Comparison of ENCODE assay signal across 1 cellular context in the genomic region with DNA sequence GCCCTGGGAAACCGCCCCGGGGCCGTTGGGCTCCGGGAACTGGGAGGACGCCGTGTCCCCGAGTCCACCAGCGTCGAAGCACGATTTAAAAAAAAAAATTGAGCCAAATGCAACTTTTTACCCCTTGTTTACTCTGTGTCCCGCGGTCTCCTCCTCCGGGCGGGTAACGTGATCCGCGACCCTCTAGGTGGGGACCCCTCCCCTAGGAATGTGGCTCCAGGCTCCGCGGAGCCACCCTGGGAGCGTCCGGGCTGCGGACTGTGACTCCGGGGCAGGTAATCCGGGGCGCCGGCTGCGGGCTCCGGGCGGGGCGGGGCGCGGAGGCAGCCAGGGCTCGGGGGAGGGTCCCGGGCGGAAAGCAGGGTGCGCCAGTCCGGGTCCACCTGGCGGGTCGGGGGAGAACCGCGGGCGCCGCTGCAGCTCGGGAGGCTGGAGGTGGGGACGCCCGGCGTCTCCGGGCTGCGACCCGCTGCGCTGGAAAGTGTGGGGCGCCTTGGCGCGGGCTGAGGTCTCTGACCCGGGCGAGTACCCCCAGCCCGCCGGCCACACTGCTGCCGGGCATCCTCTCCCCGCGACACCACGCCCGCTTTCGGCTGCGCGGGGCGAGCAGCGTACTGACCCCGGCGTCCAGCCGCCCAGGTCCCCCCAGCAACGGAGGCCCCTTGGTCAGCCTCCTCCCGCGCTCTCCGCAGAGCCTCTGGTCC.
A peak's percentile ranks its signal among the peaks of the same experiment; 100 is the strongest.
TF ChIP-seq lines count a peak whose summit lies in the region.

No MANE protein-coding gene starts in this region.

TF ChIP-seq in HepG2, 621 proteins besides CTCF, POLR2A, EP300 and RAD21 (continued from another document and continues in another):
- TF ChIP-seq ZNF512B (CRISPR knock-in tag; IDR thresholded peaks at IDR 0.05; ENCODE audit: borderline replicate concordance) (no peak), MTERF4 (CRISPR knock-in tag; IDR thresholded peaks at IDR 0.05) (no peak), KMT2A (CRISPR knock-in tag; IDR thresholded peaks at IDR 0.05) (0 out of 2 replicates have a peak, but pooled peaks have one; percentile 31), GMEB1 (CRISPR knock-in tag; IDR thresholded peaks at IDR 0.05; ENCODE audit: borderline replicate concordance) (no peak), NCOA5 (CRISPR knock-in tag; IDR thresholded peaks at IDR 0.05) (no peak), NFYC (CRISPR knock-in tag; IDR thresholded peaks at IDR 0.05) (no peak), ZNF251 (CRISPR knock-in tag; IDR thresholded peaks at IDR 0.05) (no peak), ZNF121 (CRISPR knock-in tag; IDR thresholded peaks at IDR 0.05) (no peak), DPF2 (CRISPR knock-in tag; IDR thresholded peaks at IDR 0.05; ENCODE audit: borderline replicate concordance, low read depth) (no peak), ETV5 (CRISPR knock-in tag; IDR thresholded peaks at IDR 0.05; ENCODE audit: borderline replicate concordance) (peak; percentile 27; the same call in 1 of the 2 replicates), ZNF460 (CRISPR knock-in tag; IDR thresholded peaks at IDR 0.05; ENCODE audit: borderline replicate concordance) (0 out of 2 replicates have a peak, but pooled peaks have one; percentile 26), ZNF652 (CRISPR knock-in tag; IDR thresholded peaks at IDR 0.05; ENCODE audit: borderline replicate concordance, low read depth) (no peak), HNRNPUL1 (IDR thresholded peaks at IDR 0.05; ENCODE audit: low read depth, low read length) (no peak), AKNA (CRISPR knock-in tag; IDR thresholded peaks at IDR 0.05; ENCODE audit: borderline replicate concordance) (no peak; the same call in 1 of the 2 replicates), HOXD1 (CRISPR knock-in tag; IDR thresholded peaks at IDR 0.05) (no peak; the same call in 1 of the 2 replicates), ZNF567 (CRISPR knock-in tag; IDR thresholded peaks at IDR 0.05; ENCODE audit: borderline replicate concordance) (no peak), ZNF430 (CRISPR knock-in tag; IDR thresholded peaks at IDR 0.05) (no peak), RBAK (CRISPR knock-in tag; IDR thresholded peaks at IDR 0.05) (no peak), ZZZ3 (CRISPR knock-in tag; IDR thresholded peaks at IDR 0.05; ENCODE audit: borderline replicate concordance) (no peak), ZFP36L2 (CRISPR knock-in tag; IDR thresholded peaks at IDR 0.05) (no peak), EEA1 (CRISPR knock-in tag; IDR thresholded peaks at IDR 0.05; ENCODE audit: borderline replicate concordance) (no peak), ZNF101 (CRISPR knock-in tag; IDR thresholded peaks at IDR 0.05; ENCODE audit: borderline replicate concordance, low read depth) (no peak), HNRNPLL (IDR thresholded peaks at IDR 0.05; ENCODE audit: low read depth, low read length, poor library complexity, severe bottlenecking) (peak; percentile 49), ZNF282 (IDR thresholded peaks at IDR 0.05; ENCODE audit: partially characterized antibody) (no peak), SETDB1 (CRISPR knock-in tag; IDR thresholded peaks at IDR 0.05; ENCODE audit: borderline replicate concordance) (no peak), NR1H2 (CRISPR knock-in tag; IDR thresholded peaks at IDR 0.05; ENCODE audit: borderline replicate concordance, low read depth) (no peak; the same call in 1 of the 2 replicates), NCOR1 (IDR thresholded peaks at IDR 0.05; ENCODE audit: borderline replicate concordance, low read length) (no peak), PAXIP1 (CRISPR knock-in tag; conservative IDR thresholded peaks at IDR 0.05) (peak; percentile 29; the same call in 1 of the 2 replicates), RARA (CRISPR knock-in tag; IDR thresholded peaks at IDR 0.05) (no peak; the same call in 1 of the 2 replicates), ZNF841 (CRISPR knock-in tag; IDR thresholded peaks at IDR 0.05; ENCODE audit: borderline replicate concordance) (no peak)
- TF ChIP-seq, protein P1, sequence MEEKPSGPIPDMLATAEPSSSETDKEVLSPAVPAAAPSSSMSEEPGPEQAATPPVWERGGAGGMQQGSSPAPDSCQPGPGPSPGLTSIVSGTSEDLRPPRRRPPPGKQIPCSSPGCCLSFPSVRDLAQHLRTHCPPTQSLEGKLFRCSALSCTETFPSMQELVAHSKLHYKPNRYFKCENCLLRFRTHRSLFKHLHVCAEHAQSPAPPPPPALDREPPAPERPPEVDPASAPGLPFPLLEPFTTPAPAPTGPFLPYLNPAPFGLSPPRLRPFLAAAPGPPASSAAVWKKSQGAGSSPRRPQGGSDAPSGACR (CRISPR knock-in tag; IDR thresholded peaks at IDR 0.05): peak; percentile 75; the same call in 1 of the 2 replicates
- TF ChIP-seq, protein P2, sequence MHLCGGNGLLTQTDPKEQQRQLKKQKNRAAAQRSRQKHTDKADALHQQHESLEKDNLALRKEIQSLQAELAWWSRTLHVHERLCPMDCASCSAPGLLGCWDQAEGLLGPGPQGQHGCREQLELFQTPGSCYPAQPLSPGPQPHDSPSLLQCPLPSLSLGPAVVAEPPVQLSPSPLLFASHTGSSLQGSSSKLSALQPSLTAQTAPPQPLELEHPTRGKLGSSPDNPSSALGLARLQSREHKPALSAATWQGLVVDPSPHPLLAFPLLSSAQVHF (CRISPR knock-in tag; IDR thresholded peaks at IDR 0.05): no peak
- TF ChIP-seq, protein P3, sequence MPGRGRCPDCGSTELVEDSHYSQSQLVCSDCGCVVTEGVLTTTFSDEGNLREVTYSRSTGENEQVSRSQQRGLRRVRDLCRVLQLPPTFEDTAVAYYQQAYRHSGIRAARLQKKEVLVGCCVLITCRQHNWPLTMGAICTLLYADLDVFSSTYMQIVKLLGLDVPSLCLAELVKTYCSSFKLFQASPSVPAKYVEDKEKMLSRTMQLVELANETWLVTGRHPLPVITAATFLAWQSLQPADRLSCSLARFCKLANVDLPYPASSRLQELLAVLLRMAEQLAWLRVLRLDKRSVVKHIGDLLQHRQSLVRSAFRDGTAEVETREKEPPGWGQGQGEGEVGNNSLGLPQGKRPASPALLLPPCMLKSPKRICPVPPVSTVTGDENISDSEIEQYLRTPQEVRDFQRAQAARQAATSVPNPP (CRISPR knock-in tag; IDR thresholded peaks at IDR 0.05): peak; percentile 52
